10 cellular contexts compared by ENCODE assay signal in the genomic region with DNA sequence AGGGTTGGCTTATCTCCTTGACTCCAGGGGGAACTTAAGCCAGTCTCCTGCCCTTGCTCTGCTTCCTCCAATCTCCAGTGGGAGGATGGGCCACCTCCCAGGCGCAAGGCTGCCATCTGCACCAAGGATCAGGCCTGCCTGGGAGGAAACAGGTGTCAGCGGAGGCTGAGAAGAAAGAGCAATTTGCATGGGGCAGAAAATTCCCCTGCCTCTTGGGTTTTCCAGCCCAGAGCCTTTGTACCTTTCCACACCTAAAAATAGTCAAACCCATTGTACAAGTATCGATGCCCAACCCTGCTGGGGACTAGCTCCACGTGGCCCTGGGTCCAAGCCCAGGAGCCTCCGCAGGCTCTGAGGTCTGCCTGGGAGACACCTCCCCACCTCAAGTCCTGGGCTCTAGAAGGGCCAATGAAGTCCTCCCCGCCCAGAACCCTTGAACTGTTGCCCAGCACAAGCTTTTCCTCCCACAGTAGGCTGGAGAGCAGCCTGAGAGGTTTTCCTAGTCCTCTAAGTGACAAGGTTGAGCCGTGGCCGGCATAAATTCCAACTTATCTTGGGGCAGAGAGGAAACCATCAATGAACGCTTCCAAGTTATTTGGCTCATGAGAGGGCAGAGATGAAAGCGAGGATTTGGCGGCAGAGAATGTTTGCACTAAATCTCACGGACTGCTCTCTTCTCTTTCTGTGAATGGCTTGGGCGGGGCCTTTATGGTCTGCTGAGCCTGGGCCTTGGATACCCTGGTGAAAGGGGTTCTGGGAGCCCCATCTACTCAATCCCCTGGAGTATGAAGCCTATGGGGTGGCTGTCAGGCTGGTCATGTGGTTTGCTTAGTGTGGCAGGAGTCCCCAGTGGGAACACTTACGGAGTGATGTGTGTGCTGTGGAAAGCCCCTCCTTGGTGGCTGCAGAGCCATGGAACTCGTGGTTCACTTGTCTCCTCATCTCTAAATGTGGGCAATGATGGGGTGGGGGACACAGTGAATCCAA. TPM values are rescaled to one million over a fixed set of nuclear protein-coding genes. Genes with fewer than 3 reads are reported as not detected.
A peak's percentile ranks its signal among the peaks of the same experiment; 100 is the strongest.
DNase-seq lines count a peak whose midpoint lies in the region; ATAC-seq and TF ChIP-seq lines count a peak whose summit lies in the region.
"Had no signal": no experiment of that assay in that cellular context is flagged by ENCODE, and none has a peak within 500 bp of the region (broad histone marks: within the 10 kb centered on the region; RNA-seq: fewer than 3 reads in every experiment).

No MANE protein-coding gene starts in this region.

- DNase-seq in activated naive CD4-positive, alpha-beta T cell treated with anti-CD3 and anti-CD28 coated beads for 36 hours, result peak; percentile 50
- DNase-seq in activated naive CD4-positive, alpha-beta T cell treated with anti-CD3 and anti-CD28 coated beads, Interleukin-2, amount 50 U/mL, for 16 hours, result no peak
- DNase-seq in NCI-H526 treated with DMSO at 0.1 percent for 48 hours (lab: John Stamatoyannopoulos, UW) (no peak), A172 (ENCODE audit: low spot score) (no peak)
- DNase-seq: NCI-H774 had no signal

- no peaks in the 10 kb centered on the region for H3K9me3 Mint-ChIP-seq in activated naive CD4-positive, alpha-beta T cell treated with anti-CD3 and anti-CD28 coated beads for 36 hours
- no peaks in the 10 kb centered on the region for H3K9me3 Mint-ChIP-seq in stimulated activated naive CD8-positive, alpha-beta T cell treated with anti-CD3 and anti-CD28 coated beads, Interleukin-15, Interleukin-2, amounts not matched to agents 100 ng/mL and 50 ng/mL, for 24 hours
- H3K9me3 Mint-ChIP-seq: T-helper 1 cell treated with Interleukin-12 subunit alpha and Interleukin-12 subunit beta and Interleukin-4 antibody, amounts not matched to agents 30 μg/mL and 1 μg/mL, for 36 hours had no signal

- H3K27ac Mint-ChIP-seq in activated naive CD4-positive, alpha-beta T cell treated with anti-CD3 and anti-CD28 coated beads for 36 hours, result peak overlapping the region; percentile 82
- H3K27ac Mint-ChIP-seq in stimulated activated naive CD8-positive, alpha-beta T cell treated with anti-CD3 and anti-CD28 coated beads, Interleukin-15, Interleukin-2, amounts not matched to agents 100 ng/mL and 50 ng/mL, for 24 hours, result peak overlapping the region; percentile 90
- H3K27ac Mint-ChIP-seq: T-helper 1 cell treated with Interleukin-12 subunit alpha and Interleukin-12 subunit beta and Interleukin-4 antibody, amounts not matched to agents 30 μg/mL and 1 μg/mL, for 36 hours had no signal

- H4K20me1 ChIP-seq in SU-DHL-6 (ENCODE audit: low read depth, low read length), result no peaks in the 10 kb centered on the region

- peak; percentile 41 for ATAC-seq in HG02642 (IDR thresholded peaks at IDR 0.05; ENCODE audit: poor library complexity, unreplicated experiment)
- ATAC-seq in GM21825 (IDR thresholded peaks at IDR 0.05; ENCODE audit: unreplicated experiment), result no peak

- H2AFZ ChIP-seq in SU-DHL-6 (ENCODE audit: low read depth, low read length, severe bottlenecking), result no peak overlapping the region

- no peak overlapping the region for H3K4me2 ChIP-seq in SU-DHL-6 (ENCODE audit: low read depth, low read length, poor library complexity, severe bottlenecking)

- peak overlapping the region; percentile 51 for H3K27ac ChIP-seq in SU-DHL-6 (ENCODE audit: low read depth, low read length)

- H3K4me1 Mint-ChIP-seq in activated naive CD4-positive, alpha-beta T cell treated with anti-CD3 and anti-CD28 coated beads for 36 hours (ENCODE audit: low read depth), result peaks cover 72% of the 10 kb centered on the region
- H3K4me1 Mint-ChIP-seq in stimulated activated naive CD8-positive, alpha-beta T cell treated with anti-CD3 and anti-CD28 coated beads, Interleukin-15, Interleukin-2, amounts not matched to agents 100 ng/mL and 50 ng/mL, for 24 hours (ENCODE audit: low read depth), result peaks cover 75% of the 10 kb centered on the region

- CTCF ChIA-PET in activated naive CD4-positive, alpha-beta T cell treated with anti-CD3 and anti-CD28 coated beads for 36 hours (lab: Charles Lee), result interaction anchor here (0.7 to 1.8 kb wide), 9 partner anchors 10 to 46 kb away, joined by 3 to 10 read pairs (median 4); no protein-coding TSS in a partner anchor

- H3K9ac ChIP-seq in SU-DHL-6 (ENCODE audit: low read length), result no peak overlapping the region

- no peak for TF ChIP-seq CTCF in SU-DHL-6 (IDR thresholded peaks at IDR 0.05; ENCODE audit: insufficient read depth, low read length, poor library complexity, severe bottlenecking)

- H3K4me3 ChIP-seq in SU-DHL-6 (ENCODE audit: insufficient read depth, low read length, poor library complexity, severe bottlenecking), result no peak overlapping the region

- no peaks in the 10 kb centered on the region for H3K27me3 Mint-ChIP-seq in activated naive CD4-positive, alpha-beta T cell treated with anti-CD3 and anti-CD28 coated beads for 36 hours (ENCODE audit: low read depth)
- no peaks in the 10 kb centered on the region for H3K27me3 Mint-ChIP-seq in stimulated activated naive CD8-positive, alpha-beta T cell treated with anti-CD3 and anti-CD28 coated beads, Interleukin-15, Interleukin-2, amounts not matched to agents 100 ng/mL and 50 ng/mL, for 24 hours

- H3K4me3 Mint-ChIP-seq in activated naive CD4-positive, alpha-beta T cell treated with anti-CD3 and anti-CD28 coated beads for 36 hours, result no peak overlapping the region
- H3K4me3 Mint-ChIP-seq in stimulated activated naive CD8-positive, alpha-beta T cell treated with anti-CD3 and anti-CD28 coated beads, Interleukin-15, Interleukin-2, amounts not matched to agents 100 ng/mL and 50 ng/mL, for 24 hours, result peak overlapping the region; percentile 47
- H3K4me3 Mint-ChIP-seq: T-helper 1 cell treated with Interleukin-12 subunit alpha and Interleukin-12 subunit beta and Interleukin-4 antibody, amounts not matched to agents 30 μg/mL and 1 μg/mL, for 36 hours had no signal

- H3K36me3 Mint-ChIP-seq in activated naive CD4-positive, alpha-beta T cell treated with anti-CD3 and anti-CD28 coated beads for 36 hours (ENCODE audit: low read depth), result peaks cover 43% of the 10 kb centered on the region
- H3K36me3 Mint-ChIP-seq in stimulated activated naive CD8-positive, alpha-beta T cell treated with anti-CD3 and anti-CD28 coated beads, Interleukin-15, Interleukin-2, amounts not matched to agents 100 ng/mL and 50 ng/mL, for 24 hours (ENCODE audit: low read depth), result peaks cover 48% of the 10 kb centered on the region

- H3K9me3 ChIP-seq in SU-DHL-6 (ENCODE audit: insufficient read depth, low read length), result no peaks in the 10 kb centered on the region

- H3K36me3 ChIP-seq in SU-DHL-6 (ENCODE audit: low read length), result no peaks in the 10 kb centered on the region

- H3K27me3 ChIP-seq in SU-DHL-6 (ENCODE audit: low read length), result no peaks in the 10 kb centered on the region

- H3F3A ChIP-seq in SU-DHL-6 (ENCODE audit: insufficient read depth), result 0 out of 2 replicates have a peak, but pooled peaks cover 9% of the 10 kb centered on the region

- H3K9me2 ChIP-seq in SU-DHL-6 (replicated peaks; ENCODE audit: insufficient read depth, low read length), result no peaks in the 10 kb centered on the region

- no peaks in the 10 kb centered on the region for H3K79me2 ChIP-seq in SU-DHL-6 (ENCODE audit: insufficient read depth, low read length)

- intact Hi-C loops in activated naive CD4-positive, alpha-beta T cell treated with anti-CD3 and anti-CD28 coated beads for 36 hours (cut with micrococcal nuclease), result loop anchor here (1.0 to 5.0 kb wide), 3 partner anchors 14 to 429 kb away; a partner anchor contains a TSS

RNA-seq across cellular contexts. Expression of a gene that starts 15.6 kb away (rescaled TPM):
- 10 to 100 TPM; 78.4 to 86.6 TPM for total RNA-seq in activated naive CD4-positive, alpha-beta T cell treated with anti-CD3 and anti-CD28 coated beads for 36 hours
- total RNA-seq in A172 (2014; rRNA removed; shearing (Covaris generic)), result 20.7 and 20.8 TPM in 2 replicates
